In genomic region chr4:25160714-25161598, GRCh38 we compare ENCODE assay signal across 8 cellular contexts. TPM values are rescaled to one million over a fixed set of nuclear protein-coding genes. Genes with fewer than 3 reads are reported as not detected.
DNase-seq lines count a peak whose midpoint lies in the region; ATAC-seq and TF ChIP-seq lines count a peak whose summit lies in the region.

No MANE protein-coding gene starts in this region.

- intact Hi-C loops in Calu3 (cut with micrococcal nuclease; ENCODE audit: unreplicated experiment): no loop called here

- H3K27ac ChIP-seq in HL-60 (replicated peaks): peak overlapping the region; percentile 98
- H3K27ac ChIP-seq in VCaP: peak overlapping the region; percentile 88
- H3K27ac ChIP-seq in parathyroid adenoma: peak overlapping the region; percentile 86

- H3K27me3 ChIP-seq in HL-60 (ENCODE audit: insufficient read depth, poor library complexity, severe bottlenecking): no peaks in the 10 kb centered on the region
- H3K27me3 ChIP-seq in parathyroid adenoma (ENCODE audit: control insufficient read depth, insufficient read depth, low read length): no peaks in the 10 kb centered on the region

- peak overlapping the region; percentile 77 for H2AFZ ChIP-seq in parathyroid adenoma

- peak overlapping the region; percentile 91 for H3K27ac Mint-ChIP-seq in Calu3 (ENCODE audit: unreplicated experiment)

- H3K36me3 ChIP-seq in parathyroid adenoma (ENCODE audit: control insufficient read depth, insufficient read depth, low read length): no peaks in the 10 kb centered on the region

- BruUV-seq in Calu3 (replicated peaks; lab: Mats Ljungman, UMichigan): TSS peak; percentile 67

- peaks cover 18% of the 10 kb centered on the region for H3K4me1 Mint-ChIP-seq in Calu3 (ENCODE audit: low read depth, unreplicated experiment)

- H3K9me3 ChIP-seq in parathyroid adenoma (ENCODE audit: control insufficient read depth, low read length): no peaks in the 10 kb centered on the region

- H3K4me2 ChIP-seq in parathyroid adenoma (ENCODE audit: low read length): peak overlapping the region; percentile 96

- no peaks in the 10 kb centered on the region for H3K9me3 Mint-ChIP-seq in Calu3 (ENCODE audit: low read depth, unreplicated experiment)

- H3K79me2 ChIP-seq in parathyroid adenoma: no peaks in the 10 kb centered on the region

- POLR2A ChIA-PET in GM10248 (lab: Yijun Ruan, JAX): interaction anchor here (0.7 kb wide), 1 partner anchor 389 kb away, joined by 3 read pairs; no protein-coding TSS in a partner anchor

- peaks cover 26% of the 10 kb centered on the region for H3K36me3 Mint-ChIP-seq in Calu3 (ENCODE audit: insufficient read depth, unreplicated experiment)

- no peak for DNase-seq in Calu3
- DNase-seq in HL-60 (ENCODE audit: low read depth in 1 of 2, low spot score in 1 of 2): no peak
- DNase-seq in foreskin fibroblast: peak in 1 of 2 donors; percentile 40
- DNase-seq in GM10248 (ENCODE audit: extremely low spot score): no peak

- H3K4me3 ChIP-seq in HL-60 (replicated peaks; ENCODE audit: insufficient read depth, low read length) (peak overlapping the region; percentile 68), foreskin fibroblast (ENCODE audit: low read depth in 1 of 2, low read length in 2 of 2) (peak overlapping the region; percentile 87 to 89), parathyroid adenoma (ENCODE audit: low read depth, low read length) (peak overlapping the region; percentile 97)

- H3K9ac ChIP-seq in parathyroid adenoma: no peak overlapping the region

- no peaks in the 10 kb centered on the region for H3K27me3 Mint-ChIP-seq in Calu3 (ENCODE audit: unreplicated experiment)

- CTCF ChIA-PET in Calu3 (lab: Charles Lee) (interaction anchor here (0.6 to 1.1 kb wide), 3 partner anchors 139 to 615 kb away, joined by 3 to 4 read pairs (median 4); no protein-coding TSS in a partner anchor), GM10248 (lab: Yijun Ruan, JAX) (interaction anchor here (1.0 to 3.1 kb wide), 11 partner anchors 9 to 672 kb away, joined by 3 to 17 read pairs (median 5); partner anchors contain the start of gene ZCCHC4)

- ATAC-seq in GM19395 (IDR thresholded peaks at IDR 0.05; ENCODE audit: unreplicated experiment): peak; percentile 48
- no peak for ATAC-seq in GM21786 (IDR thresholded peaks at IDR 0.05; ENCODE audit: unreplicated experiment)

- peak overlapping the region; percentile 97 for H3K4me3 Mint-ChIP-seq in Calu3 (ENCODE audit: low read depth, unreplicated experiment)

- TF ChIP-seq CTCF in Calu3 (IDR thresholded peaks at IDR 0.05; ENCODE audit: unreplicated experiment): no peak
- TF ChIP-seq CTCF in HL-60 (IDR thresholded peaks at IDR 0.05; ENCODE audit: insufficient read depth, low read length): no peak
- no peak for TF ChIP-seq CTCF in VCaP (conservative IDR thresholded peaks at IDR 0.05)
- no peak for TF ChIP-seq CTCF in foreskin fibroblast (IDR thresholded peaks at IDR 0.05; ENCODE audit: low read depth, low read length)
- TF ChIP-seq CTCF in parathyroid adenoma (IDR thresholded peaks at IDR 0.05): no peak
- TF ChIP-seq CTCF in GM10248 (IDR thresholded peaks at IDR 0.05; ENCODE audit: control extremely low read depth, extremely low read depth, low read depth, missing control alignments): no peak

- no peaks in the 10 kb centered on the region for H3K4me1 ChIP-seq in parathyroid adenoma

RNA-seq across cellular contexts. Expression of gene SEPSECS, which starts 0.7 kb away (rescaled TPM):
- total RNA-seq in Calu3 (2022): 7.5 and 9.4 TPM in 2 replicates
